In the genomic region with DNA sequence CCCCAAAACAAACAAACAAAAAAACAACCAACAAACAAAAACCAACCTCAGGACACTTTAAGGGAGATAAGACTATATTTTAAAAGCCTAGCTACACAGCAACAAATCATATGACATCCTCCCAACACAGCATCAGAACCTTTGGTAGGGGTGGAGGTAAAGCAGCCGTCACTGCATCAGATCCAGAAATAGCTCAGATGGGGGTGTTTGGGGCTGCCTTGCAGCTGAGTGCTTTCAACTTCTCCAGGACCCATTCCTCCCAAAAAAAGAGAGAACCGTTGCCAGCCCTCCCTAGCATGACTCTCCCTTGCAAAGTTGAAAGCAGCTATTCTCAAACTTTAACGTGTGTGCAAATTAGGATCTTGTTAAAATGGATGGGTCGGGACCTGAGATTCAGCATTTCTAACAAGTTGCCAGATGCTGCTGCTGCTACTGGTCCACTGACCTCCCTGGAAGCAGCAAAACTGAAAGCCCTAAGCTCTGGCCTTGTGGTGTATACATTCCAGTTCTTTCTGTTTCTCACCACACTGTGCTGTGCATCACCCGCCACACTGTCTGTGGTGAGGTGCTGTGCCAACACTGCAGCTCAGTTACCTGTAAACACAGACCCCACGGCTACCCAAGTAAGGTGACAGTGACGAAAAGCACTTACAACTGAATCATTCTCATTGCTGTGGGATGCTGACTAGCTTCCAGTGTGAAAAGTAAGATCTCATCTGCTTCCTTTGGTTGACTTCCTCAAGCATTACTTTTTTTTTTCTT, we compare ENCODE assay signal across 9 cellular contexts. TPM values are rescaled to one million over a fixed set of nuclear protein-coding genes. Genes with fewer than 3 reads are reported as not detected.
DNase-seq lines count a peak whose midpoint lies in the region; ATAC-seq lines count a peak whose summit lies in the region.
"Had no signal": no experiment of that assay in that cellular context is flagged by ENCODE, and none has a peak within 500 bp of the region (broad histone marks: within the 10 kb centered on the region; RNA-seq: fewer than 3 reads in every experiment).

No MANE protein-coding gene starts in this region.

- H2BK5ac ChIP-seq in mesenchymal stem cell (ENCODE audit: low read depth, low read length, poor library complexity, severe bottlenecking) = no peak overlapping the region

- peaks cover 32% of the 10 kb centered on the region for H3K79me1 ChIP-seq in mesenchymal stem cell (replicated peaks; ENCODE audit: low read length, poor library complexity, severe bottlenecking)

- no peak overlapping the region for H3K14ac ChIP-seq in mesenchymal stem cell (ENCODE audit: low read length in 2 of 2)

- no peak overlapping the region for H4K91ac ChIP-seq in mesenchymal stem cell (ENCODE audit: low read length)

- peak overlapping the region; percentile 79 for H4K8ac ChIP-seq in mesenchymal stem cell (ENCODE audit: low read length)

- H2BK120ac ChIP-seq in mesenchymal stem cell (ENCODE audit: low read depth, low read length) = no peak overlapping the region

- H3K4me3 ChIP-seq in mesenchymal stem cell (ENCODE audit: insufficient read depth in 1 of 2, low read depth in 1 of 2, low read length in 2 of 2) (no peak overlapping the region), urinary bladder (ENCODE audit: low read depth, low read length) (no peak overlapping the region)

- H3K9me3 ChIP-seq in mesenchymal stem cell (ENCODE audit: control insufficient read depth, low read length) = no peaks in the 10 kb centered on the region

- H3K4me1 ChIP-seq in mesenchymal stem cell (ENCODE audit: control insufficient read depth, insufficient read depth, low read depth, low read length) (peaks cover 3% of the 10 kb centered on the region), urinary bladder (ENCODE audit: insufficient read depth) (no peaks in the 10 kb centered on the region)

- H2AK5ac ChIP-seq in mesenchymal stem cell (ENCODE audit: low read length, severe bottlenecking) = no peak overlapping the region

- peak; percentile 31 for DNase-seq in left cardiac atrium
- no peak for DNase-seq in Right ventricle myocardium inferior (ENCODE audit: missing footprints)
- DNase-seq in activated CD8-positive, alpha-beta memory T cell treated with anti-CD3 and anti-CD28 coated beads for 4 hours (ENCODE audit: low read depth in 2 of 2) = peak; percentile 63 to 78
- peak; percentile 38 for DNase-seq in mesenchymal stem cell
- DNase-seq in NCI-H2081 (lab: John Stamatoyannopoulos, UW) = no peak
- DNase-seq in NCI-H2029 (lab: John Stamatoyannopoulos, UW) = no peak

- no peak overlapping the region for H2BK15ac ChIP-seq in mesenchymal stem cell (ENCODE audit: low read depth, poor library complexity, severe bottlenecking)

- H3K36me3 ChIP-seq in mesenchymal stem cell (ENCODE audit: control insufficient read depth in 1 of 2, insufficient read depth in 2 of 2, low read depth in 1 of 2, low read length in 2 of 2) (peaks cover 0 to 9% of the 10 kb centered on the region in 2 experiments), urinary bladder (ENCODE audit: insufficient read depth) (no peaks in the 10 kb centered on the region)

- ATAC-seq in left cardiac atrium (peak; percentile 28 to 69), Right ventricle myocardium inferior (no peak), HG03571 (IDR thresholded peaks at IDR 0.05; ENCODE audit: unreplicated experiment) (peak; percentile 46)

- intact Hi-C loops in left cardiac atrium (cut with DNase I) (no loop called here), Right ventricle myocardium inferior (cut with DNase I) (no loop called here)

- H3K18ac ChIP-seq in mesenchymal stem cell (ENCODE audit: low read depth in 1 of 2, low read length in 2 of 2) = no peak overlapping the region

- no peak overlapping the region for H3K27ac ChIP-seq in mesenchymal stem cell (ENCODE audit: low read length, poor library complexity, severe bottlenecking)
- peak overlapping the region; percentile 60 for H3K27ac ChIP-seq in urinary bladder (ENCODE audit: low read depth)
- H3K27ac ChIP-seq: parathyroid adenoma had no signal

- no peak overlapping the region for H2BK12ac ChIP-seq in mesenchymal stem cell (ENCODE audit: low read length in 2 of 2)

- no peak overlapping the region for H2AFZ ChIP-seq in mesenchymal stem cell (ENCODE audit: low read depth, low read length)
- H2AFZ ChIP-seq: parathyroid adenoma had no signal

- no peak overlapping the region for H3K9ac ChIP-seq in mesenchymal stem cell (ENCODE audit: low read length)
- H3K9ac ChIP-seq: parathyroid adenoma had no signal

- no peak overlapping the region for H3K4me2 ChIP-seq in mesenchymal stem cell (ENCODE audit: low read length, poor library complexity, severe bottlenecking)

- no peaks in the 10 kb centered on the region for H3K27me3 ChIP-seq in mesenchymal stem cell (ENCODE audit: control insufficient read depth in 1 of 2, insufficient read depth in 1 of 2, low read length in 2 of 2)

- no peak overlapping the region for H3K23ac ChIP-seq in mesenchymal stem cell (ENCODE audit: low read length in 2 of 2)

- 93% methylated on average over 7 of the region's 7 CpGs for WGBS in mesenchymal stem cell
- WGBS in urinary bladder = 41% methylated on average over 7 of the region's 7 CpGs

- no peak overlapping the region for H3K4ac ChIP-seq in mesenchymal stem cell (ENCODE audit: low read depth in 1 of 2, low read length in 2 of 2)

RNA-seq across cellular contexts. Expression of gene SLC38A1, which starts 54.0 kb away (rescaled TPM):
- total RNA-seq in left cardiac atrium = 100 to 1,000 TPM in 1 of 2 donors, 10 to 100 TPM in 1; 74.6 to 172 TPM
- 140 TPM for total RNA-seq in Right ventricle myocardium inferior
- 56.2 TPM for polyA plus RNA-seq in mesenchymal stem cell (2013, experiment 1 of 2)
- polyA plus RNA-seq in mesenchymal stem cell (2013, experiment 2 of 2) = 58.3 TPM
- total RNA-seq in urinary bladder = 81.7 TPM
- polyA plus RNA-seq in urinary bladder = 15.1 TPM

Comparison
In these comparisons a context has a peak if more than half of its experiments do, and no peak if none do; other contexts are left out.
1. DNase-seq: peak in left cardiac atrium (single experiment), activated CD8-positive, alpha-beta memory T cell treated with anti-CD3 and anti-CD28 coated beads for 4 hours (2 of 2) and mesenchymal stem cell (single experiment); none in Right ventricle myocardium inferior (single experiment), NCI-H2081 (0 of 2) and NCI-H2029 (single experiment).